In genomic region chr6:144697389-144697788, GRCh38 we compare ENCODE assay signal across 21 cellular contexts.
DNase-seq lines count a peak whose midpoint lies in the region; ATAC-seq and TF ChIP-seq lines count a peak whose summit lies in the region.
"Had no signal": no experiment of that assay in that cellular context is flagged by ENCODE, and none has a peak within 500 bp of the region (broad histone marks: within the 10 kb centered on the region; RNA-seq: fewer than 3 reads in every experiment).

No MANE protein-coding gene starts in this region.

- H3K36me3 ChIP-seq in OCI-LY1 (ENCODE audit: insufficient read depth, low read length), result no peaks in the 10 kb centered on the region
- no peaks in the 10 kb centered on the region for H3K36me3 ChIP-seq in fibroblast of lung (ENCODE audit: control insufficient read depth, insufficient read depth, low read length)
- H3K36me3 ChIP-seq in upper lobe of left lung, result peaks cover 3 to 26% (median 7%) of the 10 kb centered on the region in 4 donors

- H3K4me3 Mint-ChIP-seq in naive thymus-derived CD8-positive, alpha-beta T cell, result peak overlapping the region in 6 of 10 donors; percentile 2 to 47 (median 13)
- H3K4me3 Mint-ChIP-seq: HFFc6 had no signal

- H3K9me3 ChIP-seq in OCI-LY1 (ENCODE audit: low read length) (no peaks in the 10 kb centered on the region), fibroblast of lung (ENCODE audit: control insufficient read depth, insufficient read depth, low read depth, low read length) (no peaks in the 10 kb centered on the region), upper lobe of left lung (no peaks in the 10 kb centered on the region)

- H3K9me3 Mint-ChIP-seq in naive thymus-derived CD8-positive, alpha-beta T cell, result peaks cover 0 to 6% (median 0%) of the 10 kb centered on the region in 9 donors
- H3K9me3 Mint-ChIP-seq: HFFc6 had no signal

- no peak for TF ChIP-seq CTCF in OCI-LY1 (IDR thresholded peaks at IDR 0.05; ENCODE audit: low read length)
- no peak for TF ChIP-seq CTCF in VCaP (conservative IDR thresholded peaks at IDR 0.05)
- no peak for TF ChIP-seq CTCF in fibroblast of lung (conservative IDR thresholded peaks at IDR 0.05 in 1 of 2, IDR thresholded peaks at IDR 0.05 in 1 of 2; ENCODE audit: low read depth in 1 of 2, low read length in 2 of 2)
- TF ChIP-seq CTCF in upper lobe of left lung (IDR thresholded peaks at IDR 0.05), result no peak

- H3K4me1 ChIP-seq in OCI-LY1 (ENCODE audit: insufficient read depth, low read length, severe bottlenecking) (peaks cover 17% of the 10 kb centered on the region), fibroblast of lung (ENCODE audit: control insufficient read depth, extremely low read depth, insufficient read depth, low read length) (no peaks in the 10 kb centered on the region), upper lobe of left lung (peaks cover 0 to 8% (median 0%) of the 10 kb centered on the region in 4 donors)

- peak overlapping the region in 6 of 10 donors; percentile 1 to 73 (median 31) for H3K27ac Mint-ChIP-seq in naive thymus-derived CD8-positive, alpha-beta T cell
- H3K27ac Mint-ChIP-seq: HFFc6 had no signal

- ATAC-seq in naive thymus-derived CD8-positive, alpha-beta T cell, result peak in 1 of 2 donors; percentile 42
- ATAC-seq in upper lobe of left lung (ENCODE audit: low FRiP score in 2 of 2), result no peak
- ATAC-seq: K562 had no signal

- peaks cover 12 to 48% (median 32%) of the 10 kb centered on the region in 4 donors for H3K4me1 Mint-ChIP-seq in naive thymus-derived CD8-positive, alpha-beta T cell

- no peak for TF ChIP-seq POLR2A in upper lobe of left lung (IDR thresholded peaks at IDR 0.05)

- POLR2A ChIA-PET in naive thymus-derived CD8-positive, alpha-beta T cell (lab: Charles Lee), result no interaction called here

- H2AFZ ChIP-seq in OCI-LY1 (ENCODE audit: low read length) (no peak overlapping the region), fibroblast of lung (ENCODE audit: low read length) (no peak overlapping the region)

- no peaks in the 10 kb centered on the region for H3F3A ChIP-seq in OCI-LY1 (ENCODE audit: insufficient read depth, low read length)

- peaks cover 0 to 21% (median 14%) of the 10 kb centered on the region in 3 donors for H3K36me3 Mint-ChIP-seq in naive thymus-derived CD8-positive, alpha-beta T cell

- 67 to 72% methylated on average over 2 of the region's 2 CpGs for WGBS in upper lobe of left lung, 2 donors

- no peak for TF ChIP-seq EP300 in upper lobe of left lung (IDR thresholded peaks at IDR 0.05)

- no peaks in the 10 kb centered on the region for H3K27me3 Mint-ChIP-seq in naive thymus-derived CD8-positive, alpha-beta T cell

- no peak overlapping the region for H3K4me3 ChIP-seq in OCI-LY1 (ENCODE audit: low read depth, low read length, poor library complexity, severe bottlenecking)
- no peak overlapping the region for H3K4me3 ChIP-seq in fibroblast of lung (replicated peaks in 1 of 4; ENCODE audit: control extremely low read depth in 1 of 4, insufficient read depth in 1 of 4, low read depth in 3 of 4, low read length in 4 of 4)
- H3K4me3 ChIP-seq in upper lobe of left lung, result no peak overlapping the region
- H3K4me3 ChIP-seq: K562 had no signal

- H3K9ac ChIP-seq in OCI-LY1 (ENCODE audit: low read length) (no peak overlapping the region), fibroblast of lung (ENCODE audit: insufficient read depth, low read length) (no peak overlapping the region)

- no peak overlapping the region for H3K27ac ChIP-seq in OCI-LY1 (ENCODE audit: low read depth, low read length, poor library complexity, severe bottlenecking)
- peak overlapping the region; percentile 69 for H3K27ac ChIP-seq in VCaP
- H3K27ac ChIP-seq in fibroblast of lung (ENCODE audit: insufficient read depth, low read length), result no peak overlapping the region
- no peak overlapping the region for H3K27ac ChIP-seq in upper lobe of left lung
- H3K27ac ChIP-seq: C4-2B, RWPE1 had no signal

- H3K27me3 ChIP-seq in OCI-LY1 (ENCODE audit: insufficient read depth, low read length) (no peaks in the 10 kb centered on the region), fibroblast of lung (ENCODE audit: control insufficient read depth, insufficient read depth, low read length) (no peaks in the 10 kb centered on the region), upper lobe of left lung (no peaks in the 10 kb centered on the region)

- no peaks in the 10 kb centered on the region for H4K20me1 ChIP-seq in OCI-LY1 (ENCODE audit: insufficient read depth, low read length)
- H4K20me1 ChIP-seq in fibroblast of lung (ENCODE audit: control insufficient read depth, extremely low read depth, insufficient read depth, low read length), result no peaks in the 10 kb centered on the region

- 0 out of 2 replicates have a peak, but pooled peaks cover 4% of the 10 kb centered on the region for H3K79me2 ChIP-seq in OCI-LY1 (ENCODE audit: insufficient read depth, low read length)
- no peaks in the 10 kb centered on the region for H3K79me2 ChIP-seq in fibroblast of lung (ENCODE audit: control insufficient read depth, insufficient read depth, low read length)

- no peaks in the 10 kb centered on the region for H3K9me2 ChIP-seq in OCI-LY1 (ENCODE audit: low read depth, low read length)

- DNase-seq in fibroblast of lung (ENCODE audit: low read depth in 2 of 2), result no peak
- peak in 3 of 10 donors; percentile 8 to 29 (median 9) for DNase-seq in naive thymus-derived CD8-positive, alpha-beta T cell
- DNase-seq in foreskin melanocyte, result no peak
- no peak for DNase-seq in SKM-1 (lab: John Stamatoyannopoulos, UW; ENCODE audit: unreplicated experiment)
- DNase-seq in NCI-H146 (lab: John Stamatoyannopoulos, UW), result no peak
- no peak for DNase-seq in upper lobe of left lung
- DNase-seq: ACHN, AML-193, H7, HFFc6, MV-4-11, NCI-H187 treated with DMSO at 0.1 percent for 48 hours, NCI-H345, NCI-H524 treated with DMSO at 0.1 percent for 48 hours, PC-3, SIG-M5 had no signal

- peak overlapping the region; percentile 24; the same call in 1 of the 2 replicates for H3K4me2 ChIP-seq in OCI-LY1 (ENCODE audit: low read length)
- peak overlapping the region; percentile 11 for H3K4me2 ChIP-seq in fibroblast of lung (ENCODE audit: extremely low read depth, insufficient read depth, low read length)
